In genomic region chr18:22829781-22830180, GRCh38 we compare ENCODE assay signal across 13 cellular contexts.
DNase-seq lines count a peak whose midpoint lies in the region; ATAC-seq and TF ChIP-seq lines count a peak whose summit lies in the region.
"Had no signal": no experiment of that assay in that cellular context is flagged by ENCODE, and none has a peak within 500 bp of the region (broad histone marks: within the 10 kb centered on the region; RNA-seq: fewer than 3 reads in every experiment).

No MANE protein-coding gene starts in this region.

- 0 out of 2 replicates have a peak overlapping the region, but pooled peaks have one; percentile 0 for H2AFZ ChIP-seq in Loucy (ENCODE audit: low read length)

- H3K4me3 ChIP-seq in Loucy (ENCODE audit: low read length, poor library complexity, severe bottlenecking) (no peak overlapping the region), RWPE2 (ENCODE audit: severe bottlenecking) (no peak overlapping the region)
- H3K4me3 ChIP-seq: MG63 had no signal

- H3K9me3 Mint-ChIP-seq in natural killer cell: no peaks in the 10 kb centered on the region
- H3K9me3 Mint-ChIP-seq in effector memory CD8-positive, alpha-beta T cell: no peaks in the 10 kb centered on the region

- H3K27me3 ChIP-seq in Loucy (ENCODE audit: insufficient read depth, low read length, poor library complexity, severe bottlenecking) (no peaks in the 10 kb centered on the region), RWPE2 (ENCODE audit: insufficient read depth, poor library complexity, severe bottlenecking) (no peaks in the 10 kb centered on the region)
- H3K27me3 ChIP-seq: BE2C, MG63 had no signal

- ATAC-seq in RWPE2 (ENCODE audit: low read depth) (no peak), HG02610 (IDR thresholded peaks at IDR 0.05; ENCODE audit: unreplicated experiment) (no peak), natural killer cell (no peak)
- no peak for ATAC-seq in effector memory CD8-positive, alpha-beta T cell (replicated peaks)

- H3K4me1 Mint-ChIP-seq in natural killer cell: no peaks in the 10 kb centered on the region
- H3K4me1 Mint-ChIP-seq in effector memory CD8-positive, alpha-beta T cell (ENCODE audit: low read depth in 2 of 2): no peaks in the 10 kb centered on the region
- H3K4me1 Mint-ChIP-seq: CD4-positive, alpha-beta memory T cell had no signal

- H3K4me3 Mint-ChIP-seq in natural killer cell: no peak overlapping the region
- no peak overlapping the region for H3K4me3 Mint-ChIP-seq in effector memory CD8-positive, alpha-beta T cell
- H3K4me3 Mint-ChIP-seq: CD4-positive, alpha-beta memory T cell had no signal

- intact Hi-C loops in natural killer cell (cut with micrococcal nuclease): no loop called here

- H3K36me3 Mint-ChIP-seq in natural killer cell: no peaks in the 10 kb centered on the region
- no peaks in the 10 kb centered on the region for H3K36me3 Mint-ChIP-seq in effector memory CD8-positive, alpha-beta T cell (ENCODE audit: insufficient read depth)
- H3K36me3 Mint-ChIP-seq: CD4-positive, alpha-beta memory T cell had no signal

- peak overlapping the region; percentile 99 for H3K27ac ChIP-seq in RWPE2 (ENCODE audit: poor library complexity, severe bottlenecking)
- H3K27ac ChIP-seq: KMS-11 had no signal

- H3K27me3 Mint-ChIP-seq in natural killer cell (ENCODE audit: low read depth in 2 of 2): peaks cover 17 to 41% of the 10 kb centered on the region in 2 donors
- peaks cover 56 to 65% of the 10 kb centered on the region in 2 donors for H3K27me3 Mint-ChIP-seq in effector memory CD8-positive, alpha-beta T cell

- no peaks in the 10 kb centered on the region for H3K9me2 ChIP-seq in Loucy (replicated peaks; ENCODE audit: low read depth, low read length)

- no peaks in the 10 kb centered on the region for H3K9me3 ChIP-seq in Loucy (ENCODE audit: insufficient read depth, low read depth, low read length)
- no peaks in the 10 kb centered on the region for H3K9me3 ChIP-seq in RWPE2 (ENCODE audit: severe bottlenecking)
- H3K9me3 ChIP-seq: BE2C, MG63 had no signal

- H3K4me2 ChIP-seq in Loucy (ENCODE audit: low read depth, low read length, poor library complexity, severe bottlenecking): no peak overlapping the region
- H3K4me2 ChIP-seq: KMS-11 had no signal

- DNase-seq in DMS53 treated with DMSO at 0.1 percent for 48 hours (lab: John Stamatoyannopoulos, UW; ENCODE audit: unreplicated experiment) (peak; percentile 3), RWPE2 (ENCODE audit: low spot score) (no peak), iPS-NIHi7 (ENCODE audit: extremely low spot score) (peak; percentile 15), natural killer cell (no peak)
- no peak for DNase-seq in effector memory CD8-positive, alpha-beta T cell
- DNase-seq: BE2C; CD4-positive, alpha-beta memory T cell; MG63; NCI-H1930; SIG-M5 had no signal

- TF ChIP-seq CTCF in Loucy (conservative IDR thresholded peaks at IDR 0.05; ENCODE audit: low read length) (no peak), RWPE2 (IDR thresholded peaks at IDR 0.05; ENCODE audit: poor library complexity, severe bottlenecking) (no peak), natural killer cell (IDR thresholded peaks at IDR 0.05) (no peak)

- H3K27ac Mint-ChIP-seq in natural killer cell: no peak overlapping the region
- H3K27ac Mint-ChIP-seq in effector memory CD8-positive, alpha-beta T cell: no peak overlapping the region
- H3K27ac Mint-ChIP-seq: CD4-positive, alpha-beta memory T cell had no signal

- no peaks in the 10 kb centered on the region for H4K20me1 ChIP-seq in Loucy (ENCODE audit: insufficient read depth, low read length, poor library complexity, severe bottlenecking)

- no peaks in the 10 kb centered on the region for H3F3A ChIP-seq in Loucy (ENCODE audit: low read depth)

- H3K9ac ChIP-seq in Loucy (ENCODE audit: low read depth, low read length, poor library complexity, severe bottlenecking): no peak overlapping the region
- H3K9ac ChIP-seq: KMS-11 had no signal

- no peaks in the 10 kb centered on the region for H3K79me2 ChIP-seq in Loucy (ENCODE audit: insufficient read depth, low read length)

- H3K4me1 ChIP-seq in Loucy (ENCODE audit: insufficient read depth, low read length, poor library complexity, severe bottlenecking) (peaks cover 16% of the 10 kb centered on the region), RWPE2 (ENCODE audit: insufficient read depth, poor library complexity, severe bottlenecking) (peaks cover 55% of the 10 kb centered on the region)
- H3K4me1 ChIP-seq: BE2C had no signal

- H3K36me3 ChIP-seq in Loucy (ENCODE audit: insufficient read depth, low read length) (no peaks in the 10 kb centered on the region), RWPE2 (ENCODE audit: low read depth) (no peaks in the 10 kb centered on the region)
- H3K36me3 ChIP-seq: BE2C, MG63 had no signal

Comparison
In these comparisons a context has a peak if more than half of its experiments do, and no peak if none do; other contexts are left out.
1. DNase-seq: peak in DMS53 treated with DMSO at 0.1 percent for 48 hours (single experiment) and iPS-NIHi7 (single experiment); none in RWPE2 (single experiment), natural killer cell (single experiment) and effector memory CD8-positive, alpha-beta T cell (0 of 3).